ENCODE assay signal across 1 cellular context in the genomic region with DNA sequence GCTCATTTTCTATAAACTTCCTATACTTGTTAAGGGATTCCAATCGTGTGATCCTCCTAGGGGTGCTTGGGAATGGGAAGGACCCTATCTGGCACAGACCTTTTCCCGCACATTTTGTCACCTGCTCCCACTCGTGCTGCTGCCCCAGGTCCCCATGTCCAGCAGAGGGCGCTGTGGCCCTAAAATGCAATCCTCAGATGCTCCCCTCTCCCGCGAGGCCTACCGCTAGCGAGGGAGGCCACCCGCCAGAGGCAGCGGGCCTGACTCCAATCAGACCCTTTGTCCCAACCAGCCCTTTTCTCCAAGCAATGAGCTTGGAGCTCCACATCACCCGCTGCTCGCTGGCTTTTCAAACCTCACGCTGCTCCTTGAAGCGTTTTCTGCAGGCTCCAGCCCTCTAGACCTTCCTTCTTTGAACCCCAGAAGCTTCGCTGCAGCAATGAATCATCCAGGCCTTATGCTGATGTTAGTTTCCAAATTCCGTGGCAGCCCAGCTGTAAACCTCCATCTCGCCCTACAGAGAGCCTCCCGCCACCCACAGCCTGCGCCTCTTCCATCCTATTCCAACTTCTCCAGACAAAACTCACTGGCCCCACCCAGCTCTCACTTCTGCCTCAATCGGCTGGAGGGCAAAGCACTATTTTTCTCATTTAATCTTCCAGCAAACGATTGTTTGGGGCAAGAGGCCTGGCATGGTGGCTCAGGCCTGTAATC.
TF ChIP-seq lines count a peak whose summit lies in the region.

No MANE protein-coding gene starts in this region.

TF ChIP-seq in HEK293, 187 proteins besides CTCF, POLR2A, EP300 and RAD21 (continued from another document):
- TF ChIP-seq, protein P1, sequence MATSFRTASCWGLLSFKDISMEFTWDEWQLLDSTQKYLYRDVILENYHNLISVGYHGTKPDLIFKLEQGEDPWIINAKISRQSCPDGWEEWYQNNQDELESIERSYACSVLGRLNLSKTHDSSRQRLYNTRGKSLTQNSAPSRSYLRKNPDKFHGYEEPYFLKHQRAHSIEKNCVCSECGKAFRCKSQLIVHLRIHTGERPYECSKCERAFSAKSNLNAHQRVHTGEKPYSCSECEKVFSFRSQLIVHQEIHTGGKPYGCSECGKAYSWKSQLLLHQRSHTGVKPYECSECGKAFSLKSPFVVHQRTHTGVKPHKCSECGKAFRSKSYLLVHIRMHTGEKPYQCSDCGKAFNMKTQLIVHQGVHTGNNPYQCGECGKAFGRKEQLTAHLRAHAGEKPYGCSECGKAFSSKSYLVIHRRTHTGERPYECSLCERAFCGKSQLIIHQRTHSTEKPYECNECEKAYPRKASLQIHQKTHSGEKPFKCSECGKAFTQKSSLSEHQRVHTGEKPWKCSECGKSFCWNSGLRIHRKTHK (tag by site-specific recombination; IDR thresholded peaks at IDR 0.05) = no peak
- TF ChIP-seq ZNF561 (tag by site-specific recombination; IDR thresholded peaks at IDR 0.05; ENCODE audit: borderline replicate concordance) (peak; percentile 81; the same call in 1 of the 2 replicates), ZNF549 (tag by site-specific recombination; IDR thresholded peaks at IDR 0.05) (no peak), ZNF223 (tag by site-specific recombination; IDR thresholded peaks at IDR 0.05) (no peak), ZNF174 (tag by site-specific recombination; IDR thresholded peaks at IDR 0.05) (no peak), ZNF132 (tag by site-specific recombination; IDR thresholded peaks at IDR 0.05; ENCODE audit: borderline replicate concordance) (no peak), ZNF514 (tag by site-specific recombination; IDR thresholded peaks at IDR 0.05) (no peak), ZNF239 (tag by site-specific recombination; IDR thresholded peaks at IDR 0.05) (no peak), ZBTB8A (tag by site-specific recombination; IDR thresholded peaks at IDR 0.05) (peak; percentile 39; the same call in 1 of the 2 replicates), ZNF202 (tag by site-specific recombination; IDR thresholded peaks at IDR 0.05; ENCODE audit: borderline replicate concordance) (no peak), ZNF274 (IDR thresholded peaks at IDR 0.05; ENCODE audit: low read length) (no peak), ZNF274 (tag by site-specific recombination; IDR thresholded peaks at IDR 0.05; ENCODE audit: borderline replicate concordance) (no peak), MEIS1 (CRISPR knock-in tag; IDR thresholded peaks at IDR 0.05; ENCODE audit: borderline replicate concordance) (no peak), ZNF350 (tag by site-specific recombination; IDR thresholded peaks at IDR 0.05) (no peak), KLF9 (tag by site-specific recombination; IDR thresholded peaks at IDR 0.05; ENCODE audit: low read depth) (no peak), ZNF138 (tag by site-specific recombination; IDR thresholded peaks at IDR 0.05; ENCODE audit: borderline replicate concordance) (no peak), ZNF610 (tag by site-specific recombination; IDR thresholded peaks at IDR 0.05; ENCODE audit: borderline replicate concordance) (no peak), SP7 (tag by site-specific recombination; IDR thresholded peaks at IDR 0.05) (peak; percentile 75; the same call in 1 of the 2 replicates), KLF16 (tag by site-specific recombination; IDR thresholded peaks at IDR 0.05) (no peak), ZNF133 (tag by site-specific recombination; IDR thresholded peaks at IDR 0.05) (no peak), ZFP37 (tag by site-specific recombination; IDR thresholded peaks at IDR 0.05) (peak; percentile 84; the same call in 1 of the 2 replicates), ZNF155 (tag by site-specific recombination; IDR thresholded peaks at IDR 0.05) (no peak), ZNF311 (tag by site-specific recombination; IDR thresholded peaks at IDR 0.05; ENCODE audit: borderline replicate concordance) (no peak), ZNF302 (tag by site-specific recombination; IDR thresholded peaks at IDR 0.05; ENCODE audit: low read depth) (no peak), PRDM1 (tag by site-specific recombination; IDR thresholded peaks at IDR 0.05) (no peak), ZNF391 (tag by site-specific recombination; IDR thresholded peaks at IDR 0.05; ENCODE audit: borderline replicate concordance, low read depth) (no peak), ZXDB (tag by site-specific recombination; IDR thresholded peaks at IDR 0.05) (no peak), KLF10 (tag by site-specific recombination; IDR thresholded peaks at IDR 0.05) (no peak), ZNF24 (tag by site-specific recombination; IDR thresholded peaks at IDR 0.05) (peak; percentile 64; the same call in 1 of the 2 replicates), GLIS1 (tag by site-specific recombination; IDR thresholded peaks at IDR 0.05) (peak; percentile 87), GFI1B (tag by site-specific recombination; IDR thresholded peaks at IDR 0.05) (no peak), MYNN (tag by site-specific recombination; IDR thresholded peaks at IDR 0.05; ENCODE audit: borderline replicate concordance) (no peak), HOXC10 (CRISPR knock-in tag; IDR thresholded peaks at IDR 0.05) (no peak)
- TF ChIP-seq, protein P2, sequence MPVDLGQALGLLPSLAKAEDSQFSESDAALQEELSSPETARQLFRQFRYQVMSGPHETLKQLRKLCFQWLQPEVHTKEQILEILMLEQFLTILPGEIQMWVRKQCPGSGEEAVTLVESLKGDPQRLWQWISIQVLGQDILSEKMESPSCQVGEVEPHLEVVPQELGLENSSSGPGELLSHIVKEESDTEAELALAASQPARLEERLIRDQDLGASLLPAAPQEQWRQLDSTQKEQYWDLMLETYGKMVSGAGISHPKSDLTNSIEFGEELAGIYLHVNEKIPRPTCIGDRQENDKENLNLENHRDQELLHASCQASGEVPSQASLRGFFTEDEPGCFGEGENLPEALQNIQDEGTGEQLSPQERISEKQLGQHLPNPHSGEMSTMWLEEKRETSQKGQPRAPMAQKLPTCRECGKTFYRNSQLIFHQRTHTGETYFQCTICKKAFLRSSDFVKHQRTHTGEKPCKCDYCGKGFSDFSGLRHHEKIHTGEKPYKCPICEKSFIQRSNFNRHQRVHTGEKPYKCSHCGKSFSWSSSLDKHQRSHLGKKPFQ (tag by site-specific recombination; IDR thresholded peaks at IDR 0.05) = no peak
- TF ChIP-seq, protein P3, sequence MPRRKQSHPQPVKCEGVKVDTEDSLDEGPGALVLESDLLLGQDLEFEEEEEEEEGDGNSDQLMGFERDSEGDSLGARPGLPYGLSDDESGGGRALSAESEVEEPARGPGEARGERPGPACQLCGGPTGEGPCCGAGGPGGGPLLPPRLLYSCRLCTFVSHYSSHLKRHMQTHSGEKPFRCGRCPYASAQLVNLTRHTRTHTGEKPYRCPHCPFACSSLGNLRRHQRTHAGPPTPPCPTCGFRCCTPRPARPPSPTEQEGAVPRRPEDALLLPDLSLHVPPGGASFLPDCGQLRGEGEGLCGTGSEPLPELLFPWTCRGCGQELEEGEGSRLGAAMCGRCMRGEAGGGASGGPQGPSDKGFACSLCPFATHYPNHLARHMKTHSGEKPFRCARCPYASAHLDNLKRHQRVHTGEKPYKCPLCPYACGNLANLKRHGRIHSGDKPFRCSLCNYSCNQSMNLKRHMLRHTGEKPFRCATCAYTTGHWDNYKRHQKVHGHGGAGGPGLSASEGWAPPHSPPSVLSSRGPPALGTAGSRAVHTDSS (tag by site-specific recombination; IDR thresholded peaks at IDR 0.05) = no peak
- TF ChIP-seq, protein P4, sequence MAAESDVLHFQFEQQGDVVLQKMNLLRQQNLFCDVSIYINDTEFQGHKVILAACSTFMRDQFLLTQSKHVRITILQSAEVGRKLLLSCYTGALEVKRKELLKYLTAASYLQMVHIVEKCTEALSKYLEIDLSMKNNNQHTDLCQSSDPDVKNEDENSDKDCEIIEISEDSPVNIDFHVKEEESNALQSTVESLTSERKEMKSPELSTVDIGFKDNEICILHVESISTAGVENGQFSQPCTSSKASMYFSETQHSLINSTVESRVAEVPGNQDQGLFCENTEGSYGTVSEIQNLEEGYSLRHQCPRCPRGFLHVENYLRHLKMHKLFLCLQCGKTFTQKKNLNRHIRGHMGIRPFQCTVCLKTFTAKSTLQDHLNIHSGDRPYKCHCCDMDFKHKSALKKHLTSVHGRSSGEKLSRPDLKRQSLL (tag by site-specific recombination; IDR thresholded peaks at IDR 0.05) = no peak
- TF ChIP-seq, protein P5, sequence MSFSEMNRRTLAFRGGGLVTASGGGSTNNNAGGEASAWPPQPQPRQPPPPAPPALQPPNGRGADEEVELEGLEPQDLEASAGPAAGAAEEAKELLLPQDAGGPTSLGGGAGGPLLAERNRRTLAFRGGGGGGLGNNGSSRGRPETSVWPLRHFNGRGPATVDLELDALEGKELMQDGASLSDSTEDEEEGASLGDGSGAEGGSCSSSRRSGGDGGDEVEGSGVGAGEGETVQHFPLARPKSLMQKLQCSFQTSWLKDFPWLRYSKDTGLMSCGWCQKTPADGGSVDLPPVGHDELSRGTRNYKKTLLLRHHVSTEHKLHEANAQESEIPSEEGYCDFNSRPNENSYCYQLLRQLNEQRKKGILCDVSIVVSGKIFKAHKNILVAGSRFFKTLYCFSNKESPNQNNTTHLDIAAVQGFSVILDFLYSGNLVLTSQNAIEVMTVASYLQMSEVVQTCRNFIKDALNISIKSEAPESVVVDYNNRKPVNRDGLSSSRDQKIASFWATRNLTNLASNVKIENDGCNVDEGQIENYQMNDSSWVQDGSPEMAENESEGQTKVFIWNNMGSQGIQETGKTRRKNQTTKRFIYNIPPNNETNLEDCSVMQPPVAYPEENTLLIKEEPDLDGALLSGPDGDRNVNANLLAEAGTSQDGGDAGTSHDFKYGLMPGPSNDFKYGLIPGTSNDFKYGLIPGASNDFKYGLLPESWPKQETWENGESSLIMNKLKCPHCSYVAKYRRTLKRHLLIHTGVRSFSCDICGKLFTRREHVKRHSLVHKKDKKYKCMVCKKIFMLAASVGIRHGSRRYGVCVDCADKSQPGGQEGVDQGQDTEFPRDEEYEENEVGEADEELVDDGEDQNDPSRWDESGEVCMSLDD (tag by site-specific recombination; IDR thresholded peaks at IDR 0.05) = peak; percentile 70
- TF ChIP-seq, protein P6, sequence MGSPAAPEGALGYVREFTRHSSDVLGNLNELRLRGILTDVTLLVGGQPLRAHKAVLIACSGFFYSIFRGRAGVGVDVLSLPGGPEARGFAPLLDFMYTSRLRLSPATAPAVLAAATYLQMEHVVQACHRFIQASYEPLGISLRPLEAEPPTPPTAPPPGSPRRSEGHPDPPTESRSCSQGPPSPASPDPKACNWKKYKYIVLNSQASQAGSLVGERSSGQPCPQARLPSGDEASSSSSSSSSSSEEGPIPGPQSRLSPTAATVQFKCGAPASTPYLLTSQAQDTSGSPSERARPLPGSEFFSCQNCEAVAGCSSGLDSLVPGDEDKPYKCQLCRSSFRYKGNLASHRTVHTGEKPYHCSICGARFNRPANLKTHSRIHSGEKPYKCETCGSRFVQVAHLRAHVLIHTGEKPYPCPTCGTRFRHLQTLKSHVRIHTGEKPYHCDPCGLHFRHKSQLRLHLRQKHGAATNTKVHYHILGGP (tag by site-specific recombination; IDR thresholded peaks at IDR 0.05) = no peak
- TF ChIP-seq, protein P7, sequence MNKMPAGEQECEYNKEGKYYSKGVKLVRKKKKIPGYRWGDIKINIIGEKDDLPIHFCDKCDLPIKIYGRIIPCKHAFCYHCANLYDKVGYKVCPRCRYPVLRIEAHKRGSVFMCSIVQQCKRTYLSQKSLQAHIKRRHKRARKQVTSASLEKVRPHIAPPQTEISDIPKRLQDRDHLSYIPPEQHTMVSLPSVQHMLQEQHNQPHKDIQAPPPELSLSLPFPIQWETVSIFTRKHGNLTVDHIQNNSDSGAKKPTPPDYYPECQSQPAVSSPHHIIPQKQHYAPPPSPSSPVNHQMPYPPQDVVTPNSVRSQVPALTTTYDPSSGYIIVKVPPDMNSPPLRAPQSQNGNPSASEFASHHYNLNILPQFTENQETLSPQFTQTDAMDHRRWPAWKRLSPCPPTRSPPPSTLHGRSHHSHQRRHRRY (tag by site-specific recombination; IDR thresholded peaks at IDR 0.05) = no peak
TF ChIP-seq in HEK293: peak in this region for 37.
